Comparison of ENCODE assay signal across 1 cellular context in the genomic region with DNA sequence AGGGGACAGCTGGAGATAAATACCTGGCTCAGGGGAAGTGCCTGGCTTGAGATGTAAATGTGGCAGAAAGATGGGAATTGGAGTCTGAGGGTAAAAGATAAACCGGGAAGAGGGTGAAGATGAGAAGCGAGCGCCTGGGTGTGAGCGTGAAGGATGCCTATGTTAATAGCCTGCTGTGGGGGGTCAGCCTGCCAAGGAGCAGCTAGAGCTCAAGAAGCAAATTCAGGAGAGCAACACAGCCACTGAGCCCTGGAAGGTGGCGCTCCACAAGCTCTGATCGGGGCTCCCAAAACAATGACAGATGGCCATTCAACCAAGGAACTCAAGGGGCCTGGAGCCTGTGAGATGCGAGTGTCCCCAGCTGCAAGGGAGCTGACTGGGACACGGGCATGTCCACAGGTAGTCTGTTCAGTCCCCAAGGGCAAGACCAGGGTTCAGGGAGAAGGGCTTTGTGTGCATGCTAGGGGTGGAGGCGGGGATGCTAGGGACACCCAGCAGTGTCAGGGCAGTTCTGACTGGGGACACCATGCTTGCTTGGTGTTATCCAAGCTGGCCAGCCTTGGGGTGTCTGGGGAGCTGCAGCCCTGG.
TF ChIP-seq lines count a peak whose summit lies in the region.

No MANE protein-coding gene starts in this region.

TF ChIP-seq in K562, 482 proteins besides CTCF, POLR2A, EP300 and RAD21:
- TF ChIP-seq, protein P1, sequence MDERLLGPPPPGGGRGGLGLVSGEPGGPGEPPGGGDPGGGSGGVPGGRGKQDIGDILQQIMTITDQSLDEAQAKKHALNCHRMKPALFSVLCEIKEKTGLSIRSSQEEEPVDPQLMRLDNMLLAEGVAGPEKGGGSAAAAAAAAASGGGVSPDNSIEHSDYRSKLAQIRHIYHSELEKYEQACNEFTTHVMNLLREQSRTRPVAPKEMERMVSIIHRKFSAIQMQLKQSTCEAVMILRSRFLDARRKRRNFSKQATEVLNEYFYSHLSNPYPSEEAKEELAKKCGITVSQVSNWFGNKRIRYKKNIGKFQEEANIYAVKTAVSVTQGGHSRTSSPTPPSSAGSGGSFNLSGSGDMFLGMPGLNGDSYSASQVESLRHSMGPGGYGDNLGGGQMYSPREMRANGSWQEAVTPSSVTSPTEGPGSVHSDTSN (CRISPR knock-in tag; IDR thresholded peaks at IDR 0.05; ENCODE audit: low read depth) = 0 out of 2 replicates have a peak, but pooled peaks have one; percentile 18
- TF ChIP-seq, protein P1 (tag; conservative IDR thresholded peaks at IDR 0.05; ENCODE audit: low read depth) = no peak
- no peak for TF ChIP-seq RBM22 (IDR thresholded peaks at IDR 0.05; ENCODE audit: low read depth, low read length, poor library complexity, severe bottlenecking)
- 0 out of 2 replicates have a peak, but pooled peaks have one; percentile 21 for TF ChIP-seq TCF7L2 (IDR thresholded peaks at IDR 0.05; ENCODE audit: low read depth, low read length)
- TF ChIP-seq SETDB1 (IDR thresholded peaks at IDR 0.05; ENCODE audit: low read length) = peak; percentile 98
- TF ChIP-seq ATF1 (CRISPR knock-in tag; IDR thresholded peaks at IDR 0.05) = 0 out of 2 replicates have a peak, but pooled peaks have one; percentile 8
- no peak for TF ChIP-seq ATF1 (tag; IDR thresholded peaks at IDR 0.05)
- no peak for TF ChIP-seq CCAR2 (IDR thresholded peaks at IDR 0.05; ENCODE audit: low read depth, low read length)
- TF ChIP-seq, protein P2, sequence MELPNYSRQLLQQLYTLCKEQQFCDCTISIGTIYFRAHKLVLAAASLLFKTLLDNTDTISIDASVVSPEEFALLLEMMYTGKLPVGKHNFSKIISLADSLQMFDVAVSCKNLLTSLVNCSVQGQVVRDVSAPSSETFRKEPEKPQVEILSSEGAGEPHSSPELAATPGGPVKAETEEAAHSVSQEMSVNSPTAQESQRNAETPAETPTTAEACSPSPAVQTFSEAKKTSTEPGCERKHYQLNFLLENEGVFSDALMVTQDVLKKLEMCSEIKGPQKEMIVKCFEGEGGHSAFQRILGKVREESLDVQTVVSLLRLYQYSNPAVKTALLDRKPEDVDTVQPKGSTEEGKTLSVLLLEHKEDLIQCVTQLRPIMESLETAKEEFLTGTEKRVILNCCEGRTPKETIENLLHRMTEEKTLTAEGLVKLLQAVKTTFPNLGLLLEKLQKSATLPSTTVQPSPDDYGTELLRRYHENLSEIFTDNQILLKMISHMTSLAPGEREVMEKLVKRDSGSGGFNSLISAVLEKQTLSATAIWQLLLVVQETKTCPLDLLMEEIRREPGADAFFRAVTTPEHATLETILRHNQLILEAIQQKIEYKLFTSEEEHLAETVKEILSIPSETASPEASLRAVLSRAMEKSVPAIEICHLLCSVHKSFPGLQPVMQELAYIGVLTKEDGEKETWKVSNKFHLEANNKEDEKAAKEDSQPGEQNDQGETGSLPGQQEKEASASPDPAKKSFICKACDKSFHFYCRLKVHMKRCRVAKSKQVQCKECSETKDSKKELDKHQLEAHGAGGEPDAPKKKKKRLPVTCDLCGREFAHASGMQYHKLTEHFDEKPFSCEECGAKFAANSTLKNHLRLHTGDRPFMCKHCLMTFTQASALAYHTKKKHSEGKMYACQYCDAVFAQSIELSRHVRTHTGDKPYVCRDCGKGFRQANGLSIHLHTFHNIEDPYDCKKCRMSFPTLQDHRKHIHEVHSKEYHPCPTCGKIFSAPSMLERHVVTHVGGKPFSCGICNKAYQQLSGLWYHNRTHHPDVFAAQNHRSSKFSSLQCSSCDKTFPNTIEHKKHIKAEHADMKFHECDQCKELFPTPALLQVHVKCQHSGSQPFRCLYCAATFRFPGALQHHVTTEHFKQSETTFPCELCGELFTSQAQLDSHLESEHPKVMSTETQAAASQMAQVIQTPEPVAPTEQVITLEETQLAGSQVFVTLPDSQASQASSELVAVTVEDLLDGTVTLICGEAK (IDR thresholded peaks at IDR 0.05) = no peak
- TF ChIP-seq, protein P2 (CRISPR knock-in tag; IDR thresholded peaks at IDR 0.05) = peak; percentile 30; the same call in 1 of the 2 replicates
- TF ChIP-seq MYC (IDR thresholded peaks at IDR 0.05; ENCODE audit: low read depth, low read length) = no peak
- peak; percentile 23; the same call in 1 of the 2 replicates for TF ChIP-seq MYC (CRISPR knock-in tag; IDR thresholded peaks at IDR 0.05; ENCODE audit: borderline replicate concordance, low read depth)
- 0 out of 2 replicates have a peak, but pooled peaks have one; percentile 23 for TF ChIP-seq SPI1 (IDR thresholded peaks at IDR 0.05; ENCODE audit: borderline replicate concordance, low read depth, low read length)
